Comparison of ENCODE assay signal across 23 cellular contexts in the genomic region with DNA sequence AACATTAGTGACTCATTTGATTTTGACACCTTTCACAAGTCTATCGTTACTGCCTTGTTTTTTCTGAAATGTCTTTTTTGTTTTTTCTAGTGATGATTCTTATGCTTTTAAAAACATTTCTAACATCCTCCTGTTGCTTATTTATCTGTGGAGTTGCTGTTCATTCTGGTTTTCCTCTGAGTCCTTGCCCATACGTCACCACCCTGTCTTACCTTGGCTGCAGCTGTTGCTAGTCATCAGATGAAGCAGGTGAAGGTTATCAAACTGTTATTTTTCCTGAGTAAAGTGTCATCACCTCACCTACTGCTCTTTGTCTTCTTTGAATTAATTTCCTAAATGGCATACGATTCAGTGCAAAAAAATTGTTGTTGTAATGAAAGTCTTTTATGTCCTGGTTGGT.
DNase-seq lines count a peak whose midpoint lies in the region; ATAC-seq, FAIRE-seq and TF ChIP-seq lines count a peak whose summit lies in the region.
"Had no signal": no experiment of that assay in that cellular context is flagged by ENCODE, and none has a peak within 500 bp of the region (broad histone marks: within the 10 kb centered on the region; RNA-seq: fewer than 3 reads in every experiment).

No MANE protein-coding gene starts in this region.

- H3K27me3 ChIP-seq in CD8-positive, alpha-beta T cell (ENCODE audit: insufficient read depth, low read length), result no peaks in the 10 kb centered on the region
- H3K27me3 ChIP-seq: SJCRH30 had no signal

- H3K4me3 Mint-ChIP-seq in CD8-positive, alpha-beta T cell, result no peak overlapping the region
- H3K4me3 Mint-ChIP-seq: CD14-positive monocyte, IgD-negative memory B cell had no signal

- no peak overlapping the region for H3K27ac ChIP-seq in CD8-positive, alpha-beta T cell (ENCODE audit: low read depth, low read length)
- H3K27ac ChIP-seq: 22Rv1, PC-9, RWPE1, SJCRH30 had no signal

- POLR2A ChIA-PET in CD8-positive, alpha-beta T cell (lab: Charles Lee), result no interaction called here

- no peaks in the 10 kb centered on the region for H3K4me1 ChIP-seq in CD8-positive, alpha-beta T cell (ENCODE audit: insufficient read depth, low read length)
- H3K4me1 ChIP-seq: SJCRH30 had no signal

- TF ChIP-seq CTCF in CD8-positive, alpha-beta T cell (IDR thresholded peaks at IDR 0.05), result no peak

- CTCF ChIA-PET in CD8-positive, alpha-beta T cell (lab: Charles Lee), result no interaction called here

- H3K27ac Mint-ChIP-seq in CD8-positive, alpha-beta T cell, result no peak overlapping the region
- H3K27ac Mint-ChIP-seq: CD14-positive monocyte, IgD-negative memory B cell had no signal

- DNase-seq in DMS153 treated with DMSO at 0.1 percent for 48 hours (lab: John Stamatoyannopoulos, UW; ENCODE audit: unreplicated experiment) (peak; percentile 2), DMS153 (lab: John Stamatoyannopoulos, UW) (no peak), NCI-H1105 treated with DMSO at 0.1 percent for 48 hours (lab: John Stamatoyannopoulos, UW) (peak; percentile 46), NCI-H774 (lab: John Stamatoyannopoulos, UW) (peak; percentile 68), DMS79 (lab: John Stamatoyannopoulos, UW) (no peak)
- no peak for DNase-seq in CD8-positive, alpha-beta T cell
- DNase-seq: HCEC 1CT, Karpas-422, MM.1S, NCI-H1092 treated with DMSO at 0.1 percent for 48 hours, NCI-H187, NCI-H2171 treated with DMSO at 0.1 percent for 48 hours, NCI-H82, PC-9, SJCRH30 had no signal

- no peak overlapping the region for H3K4me3 ChIP-seq in CD8-positive, alpha-beta T cell (ENCODE audit: low read depth, low read length)
- H3K4me3 ChIP-seq: GM12878, PC-9, SJCRH30 had no signal

- no peaks in the 10 kb centered on the region for H3K4me1 Mint-ChIP-seq in CD8-positive, alpha-beta T cell (ENCODE audit: low read depth)
- H3K4me1 Mint-ChIP-seq: IgD-negative memory B cell had no signal

- H3K36me3 ChIP-seq in CD8-positive, alpha-beta T cell (ENCODE audit: insufficient read depth, low read length), result no peaks in the 10 kb centered on the region
- H3K36me3 ChIP-seq: SJCRH30 had no signal

- intact Hi-C loops in CD8-positive, alpha-beta T cell (cut with DNase I, micrococcal nuclease), result no loop called here

- no peaks in the 10 kb centered on the region for H3K36me3 Mint-ChIP-seq in CD8-positive, alpha-beta T cell
- H3K36me3 Mint-ChIP-seq: CD14-positive monocyte, IgD-negative memory B cell had no signal

- peak; percentile 81 for FAIRE-seq in islet of Langerhans (lab: Jason Lieb, UNC)
- FAIRE-seq: GM12878, HTR-8/SVneo had no signal

- ATAC-seq in HG02840 (IDR thresholded peaks at IDR 0.05; ENCODE audit: low FRiP score, unreplicated experiment), result no peak
- no peak for ATAC-seq in CD8-positive, alpha-beta T cell
- ATAC-seq: GM12878 had no signal

- no peaks in the 10 kb centered on the region for H3K9me3 ChIP-seq in CD8-positive, alpha-beta T cell (ENCODE audit: low read length)
- H3K9me3 ChIP-seq: SJCRH30 had no signal

- no peaks in the 10 kb centered on the region for H3K27me3 Mint-ChIP-seq in CD8-positive, alpha-beta T cell (ENCODE audit: low read depth)
- H3K27me3 Mint-ChIP-seq: IgD-negative memory B cell had no signal

- peaks cover 9% of the 10 kb centered on the region for H3K9me3 Mint-ChIP-seq in CD8-positive, alpha-beta T cell

Comparison
In these comparisons a context has a peak if more than half of its experiments do, and no peak if none do; other contexts are left out.
1. DNase-seq: peak in DMS153 treated with DMSO at 0.1 percent for 48 hours (single experiment), NCI-H1105 treated with DMSO at 0.1 percent for 48 hours (single experiment) and NCI-H774 (single experiment); none in DMS153 (single experiment), CD8-positive, alpha-beta T cell (0 of 7) and DMS79 (single experiment).